ENCODE assay signal across 9 cellular contexts in the genomic region with DNA sequence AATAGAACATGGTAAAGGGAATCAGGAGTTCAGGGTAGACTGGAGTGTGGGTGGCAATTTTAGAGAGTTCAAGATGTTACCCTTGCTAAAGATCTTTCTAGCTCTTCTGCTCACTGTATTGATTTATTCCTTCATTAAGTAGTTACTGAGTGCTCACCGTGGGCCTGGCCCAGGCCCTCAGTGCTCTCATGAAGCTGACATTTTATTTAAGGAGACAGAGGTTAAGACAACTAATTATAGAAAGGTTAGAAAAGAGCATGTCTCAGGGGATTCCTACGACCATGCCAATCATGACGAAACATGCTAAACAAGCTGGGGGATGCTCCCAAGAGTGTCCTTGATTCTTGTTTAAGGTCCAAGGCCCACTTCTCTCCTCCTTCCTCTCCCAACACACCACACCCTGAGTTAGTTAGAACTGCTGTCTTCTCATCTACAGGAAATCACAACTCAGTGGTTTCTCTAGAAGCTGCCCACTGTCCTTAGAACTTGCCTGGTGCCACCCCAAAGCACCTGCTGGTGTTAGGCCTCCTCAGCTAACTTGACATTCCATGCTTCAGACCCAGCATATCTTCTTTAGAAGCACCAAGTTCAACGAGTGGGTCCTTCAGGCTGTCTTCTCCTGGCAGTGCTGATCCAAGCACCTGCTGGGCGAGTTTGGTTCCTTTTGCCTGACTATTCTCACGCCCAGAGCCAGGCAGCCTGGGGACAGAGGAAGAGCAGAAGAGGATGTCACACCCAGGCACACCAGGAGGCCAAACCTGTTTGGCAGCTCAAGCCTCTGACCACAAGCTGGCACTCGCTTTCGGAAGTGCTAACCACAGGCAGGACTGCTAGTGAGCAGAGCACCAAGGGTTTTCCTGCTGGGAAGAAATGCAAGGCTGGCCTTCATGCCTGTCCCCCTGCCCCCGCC.
DNase-seq lines count a peak whose midpoint lies in the region; ATAC-seq and TF ChIP-seq lines count a peak whose summit lies in the region.
"Had no signal": no experiment of that assay in that cellular context is flagged by ENCODE, and none has a peak within 500 bp of the region (broad histone marks: within the 10 kb centered on the region; RNA-seq: fewer than 3 reads in every experiment).

No MANE protein-coding gene starts in this region.

- peak overlapping the region; percentile 5 to 44; a peak in 3 of 4 replicates for H3K4me3 ChIP-seq in HCT116 (replicated peaks in 1 of 2; ENCODE audit: low read depth in 1 of 2, low read length in 2 of 2)
- H3K4me3 ChIP-seq in lung: no peak overlapping the region

- TF ChIP-seq CTCF in HCT116 (IDR thresholded peaks at IDR 0.05 in 2 of 3, conservative IDR thresholded peaks at IDR 0.05 in 1 of 3; ENCODE audit: borderline replicate concordance in 1 of 3, insufficient read depth in 1 of 3, low read depth in 2 of 3, low read length in 2 of 3) (no peak), lung (IDR thresholded peaks at IDR 0.05; ENCODE audit: control extremely low read depth, extremely low read depth) (no peak)

- H3K27me3 Mint-ChIP-seq in activated CD8-positive, alpha-beta T cell treated with anti-CD3 and anti-CD28 coated beads, Interleukin-2, amount 10 ng/mL, durations not matched to agents 7 days and 5 days (ENCODE audit: low read depth): no peaks in the 10 kb centered on the region

- H3K9me3 Mint-ChIP-seq in activated CD8-positive, alpha-beta T cell treated with anti-CD3 and anti-CD28 coated beads, Interleukin-2, amount 10 ng/mL, durations not matched to agents 7 days and 5 days (ENCODE audit: insufficient read depth): no peaks in the 10 kb centered on the region

- no peaks in the 10 kb centered on the region for H4K20me1 ChIP-seq in HCT116 (ENCODE audit: insufficient read depth)

- peak overlapping the region; percentile 20 for H3K4me3 Mint-ChIP-seq in activated CD8-positive, alpha-beta T cell treated with anti-CD3 and anti-CD28 coated beads, Interleukin-2, amount 10 ng/mL, durations not matched to agents 7 days and 5 days

- H3K9ac ChIP-seq in HCT116 (ENCODE audit: low read length): peak overlapping the region; percentile 17; the same call in 1 of the 2 replicates

- H3K36me3 Mint-ChIP-seq in activated CD8-positive, alpha-beta T cell treated with anti-CD3 and anti-CD28 coated beads, Interleukin-2, amount 10 ng/mL, durations not matched to agents 7 days and 5 days (ENCODE audit: low read depth): peaks cover 3% of the 10 kb centered on the region

- no peaks in the 10 kb centered on the region for H3K79me2 ChIP-seq in HCT116 (ENCODE audit: insufficient read depth, low read length)

- H3K27me3 ChIP-seq in HCT116 (ENCODE audit: insufficient read depth, low read length) (no peaks in the 10 kb centered on the region), lung (ENCODE audit: control insufficient read depth, insufficient read depth) (no peaks in the 10 kb centered on the region)

- intact Hi-C loops in HCT116 (cut with micrococcal nuclease): no loop called here

- DNase-seq in AML-193 (lab: John Stamatoyannopoulos, UW) (peak; percentile 66 to 69), HCT116 (ENCODE audit: low read depth, low spot score) (peak; percentile 90), lung (ENCODE audit: low spot score) (peak; percentile 79), cerebellar nuclear complex (lab: John Stamatoyannopoulos, UW) (no peak)
- DNase-seq in activated CD8-positive, alpha-beta T cell treated with anti-CD3 and anti-CD28 coated beads, Interleukin-2, amount 10 ng/mL, durations not matched to agents 7 days and 5 days: peak; percentile 32
- DNase-seq in central memory CD4-positive, alpha-beta T cell: no peak
- DNase-seq: SHP77 had no signal

- H3K4me2 ChIP-seq in HCT116 (ENCODE audit: low read length): peak overlapping the region; percentile 67

- peaks cover 75% of the 10 kb centered on the region for H3K4me1 Mint-ChIP-seq in activated CD8-positive, alpha-beta T cell treated with anti-CD3 and anti-CD28 coated beads, Interleukin-2, amount 10 ng/mL, durations not matched to agents 7 days and 5 days (ENCODE audit: low read depth)

- H3K9me3 ChIP-seq in HCT116 (ENCODE audit: control insufficient read depth in 1 of 2, insufficient read depth in 1 of 2, low read depth in 1 of 2, low read length in 2 of 2): no peaks in the 10 kb centered on the region
- H3K9me3 ChIP-seq in lung (ENCODE audit: control insufficient read depth in 2 of 2, insufficient read depth in 1 of 2, low read length in 1 of 2): peaks cover 0 to 2% of the 10 kb centered on the region in 2 donors

- H2AFZ ChIP-seq in HCT116 (ENCODE audit: low read depth, low read length, poor library complexity, severe bottlenecking): no peak overlapping the region

- H3K27ac ChIP-seq in HCT116 (ENCODE audit: low read depth, low read length) (peak overlapping the region; percentile 74), lung (ENCODE audit: low read depth in 1 of 2, low read length in 1 of 2) (peak overlapping the region; percentile 1 to 48)

- H3K4me1 ChIP-seq in HCT116 (ENCODE audit: control insufficient read depth in 1 of 2, insufficient read depth in 2 of 2, low read length in 2 of 2): peaks cover 55 to 67% of the 10 kb centered on the region in 2 experiments
- H3K4me1 ChIP-seq in lung (ENCODE audit: control insufficient read depth in 2 of 2, insufficient read depth in 2 of 2, low read length in 2 of 2): peaks cover 0 to 8% of the 10 kb centered on the region in 2 donors

- peak; percentile 89 for ATAC-seq in HCT116
- peak; percentile 21 for ATAC-seq in activated CD8-positive, alpha-beta T cell treated with anti-CD3 and anti-CD28 coated beads, Interleukin-2, amount 10 ng/mL, durations not matched to agents 7 days and 5 days
- ATAC-seq in lung (ENCODE audit: insufficient read depth, low FRiP score): no peak
- ATAC-seq in GM21825 (IDR thresholded peaks at IDR 0.05; ENCODE audit: unreplicated experiment): no peak
- ATAC-seq in GM21619 (IDR thresholded peaks at IDR 0.05; ENCODE audit: unreplicated experiment): no peak

- peak; percentile 49 for TF ChIP-seq RAD21 in HCT116 (IDR thresholded peaks at IDR 0.05; ENCODE audit: low read depth)

- WGBS in lung, 2 donors: 29 to 33% methylated on average over 8 to 9 of the region's 9 CpGs

- no TSS peak for BruUV-seq in HCT116 (replicated peaks; lab: Mats Ljungman, UMichigan)

- RAD21 ChIA-PET in HCT116 (lab: Charles Lee; ENCODE audit: low non-redundant PET in 1 of 2, low total read pairs in 2 of 2, uncharacterized antibody in 2 of 2, unreplicated experiment in 2 of 2): no interaction called here

- POLR2A ChIA-PET in HCT116 (lab: Charles Lee): interaction anchor here (1.3 to 1.4 kb wide), 2 partner anchors 20 to 29 kb away, joined by 3 read pairs; no protein-coding TSS in a partner anchor
- POLR2A ChIA-PET in activated CD8-positive, alpha-beta T cell treated with anti-CD3 and anti-CD28 coated beads, Interleukin-2, amount 10 ng/mL, durations not matched to agents 7 days and 5 days (lab: Charles Lee): no interaction called here

- H3K36me3 ChIP-seq in HCT116 (ENCODE audit: control insufficient read depth in 1 of 2, insufficient read depth in 2 of 2, low read length in 2 of 2) (no peaks in the 10 kb centered on the region), lung (ENCODE audit: control insufficient read depth in 2 of 2, insufficient read depth in 2 of 2, low read length in 2 of 2) (no peaks in the 10 kb centered on the region)

- CTCF ChIA-PET in HCT116 (lab: Charles Lee): no interaction called here
- CTCF ChIA-PET in activated CD8-positive, alpha-beta T cell treated with anti-CD3 and anti-CD28 coated beads, Interleukin-2, amount 10 ng/mL, durations not matched to agents 7 days and 5 days (lab: Charles Lee): interaction anchor here (2.1 kb wide), 1 partner anchor 107 kb away, joined by 5 read pairs; no protein-coding TSS in a partner anchor

- no peaks in the 10 kb centered on the region for H3K9me2 ChIP-seq in HCT116 (ENCODE audit: insufficient read depth)

- TF ChIP-seq POLR2A in HCT116 (IDR thresholded peaks at IDR 0.05; ENCODE audit: borderline replicate concordance, extremely low read depth, insufficient read depth, insufficient read length): no peak

- peak overlapping the region; percentile 74 for H3K27ac Mint-ChIP-seq in activated CD8-positive, alpha-beta T cell treated with anti-CD3 and anti-CD28 coated beads, Interleukin-2, amount 10 ng/mL, durations not matched to agents 7 days and 5 days

TF ChIP-seq in HCT116, 20 proteins besides CTCF, POLR2A, EP300 and RAD21 (continues in another document):
- TF ChIP-seq, protein P1, sequence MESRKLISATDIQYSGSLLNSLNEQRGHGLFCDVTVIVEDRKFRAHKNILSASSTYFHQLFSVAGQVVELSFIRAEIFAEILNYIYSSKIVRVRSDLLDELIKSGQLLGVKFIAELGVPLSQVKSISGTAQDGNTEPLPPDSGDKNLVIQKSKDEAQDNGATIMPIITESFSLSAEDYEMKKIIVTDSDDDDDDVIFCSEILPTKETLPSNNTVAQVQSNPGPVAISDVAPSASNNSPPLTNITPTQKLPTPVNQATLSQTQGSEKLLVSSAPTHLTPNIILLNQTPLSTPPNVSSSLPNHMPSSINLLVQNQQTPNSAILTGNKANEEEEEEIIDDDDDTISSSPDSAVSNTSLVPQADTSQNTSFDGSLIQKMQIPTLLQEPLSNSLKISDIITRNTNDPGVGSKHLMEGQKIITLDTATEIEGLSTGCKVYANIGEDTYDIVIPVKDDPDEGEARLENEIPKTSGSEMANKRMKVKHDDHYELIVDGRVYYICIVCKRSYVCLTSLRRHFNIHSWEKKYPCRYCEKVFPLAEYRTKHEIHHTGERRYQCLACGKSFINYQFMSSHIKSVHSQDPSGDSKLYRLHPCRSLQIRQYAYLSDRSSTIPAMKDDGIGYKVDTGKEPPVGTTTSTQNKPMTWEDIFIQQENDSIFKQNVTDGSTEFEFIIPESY (IDR thresholded peaks at IDR 0.05; ENCODE audit: extremely low read depth, insufficient replicate concordance, low read length): peak; percentile 71
- TF ChIP-seq CBX3 (IDR thresholded peaks at IDR 0.05; ENCODE audit: low read depth): peak; percentile 98
- TF ChIP-seq JUND (IDR thresholded peaks at IDR 0.05): peak; percentile 71
- TF ChIP-seq EZH2phosphoT487 (IDR thresholded peaks at IDR 0.05; ENCODE audit: borderline replicate concordance): no peak
- TF ChIP-seq TCF7L2 (IDR thresholded peaks at IDR 0.05; ENCODE audit: borderline replicate concordance, extremely low read depth, insufficient read depth, insufficient read length): no peak
- TF ChIP-seq ZFX (IDR thresholded peaks at IDR 0.05): no peak
- no peak for TF ChIP-seq SRF (IDR thresholded peaks at IDR 0.05; ENCODE audit: low read depth)
- TF ChIP-seq YY1 (IDR thresholded peaks at IDR 0.05; ENCODE audit: extremely low read depth, insufficient replicate concordance, low read depth, low read length): peak; percentile 64
- TF ChIP-seq POLR2AphosphoS5 (IDR thresholded peaks at IDR 0.05; ENCODE audit: low read depth, low read length): peak; percentile 71
- TF ChIP-seq ELF1 (IDR thresholded peaks at IDR 0.05; ENCODE audit: borderline replicate concordance, low read depth): no peak
- TF ChIP-seq CEBPB (IDR thresholded peaks at IDR 0.05; ENCODE audit: low read depth): peak; percentile 43; the same call in 1 of the 2 replicates
- no peak for TF ChIP-seq EGR1 (IDR thresholded peaks at IDR 0.05; ENCODE audit: low read depth)
- peak; percentile 97 for TF ChIP-seq SP1 (IDR thresholded peaks at IDR 0.05; ENCODE audit: low read depth)
- no peak for TF ChIP-seq FOSL1 (IDR thresholded peaks at IDR 0.05; ENCODE audit: low read depth)

Comparison
In these comparisons a context has a peak if more than half of its experiments do, and no peak if none do; other contexts are left out.
1. DNase-seq: peak in AML-193 (2 of 2), HCT116 (single experiment), activated CD8-positive, alpha-beta T cell treated with anti-CD3 and anti-CD28 coated beads, Interleukin-2, amount 10 ng/mL, durations not matched to agents 7 days and 5 days (single experiment) and lung (single experiment); none in cerebellar nuclear complex (0 of 2) and central memory CD4-positive, alpha-beta T cell (single experiment).
2. ATAC-seq: peak in HCT116 (single experiment) and activated CD8-positive, alpha-beta T cell treated with anti-CD3 and anti-CD28 coated beads, Interleukin-2, amount 10 ng/mL, durations not matched to agents 7 days and 5 days (single experiment); none in lung (single experiment), GM21825 (single experiment) and GM21619 (single experiment).